8 cellular contexts compared by ENCODE assay signal in the genomic region with DNA sequence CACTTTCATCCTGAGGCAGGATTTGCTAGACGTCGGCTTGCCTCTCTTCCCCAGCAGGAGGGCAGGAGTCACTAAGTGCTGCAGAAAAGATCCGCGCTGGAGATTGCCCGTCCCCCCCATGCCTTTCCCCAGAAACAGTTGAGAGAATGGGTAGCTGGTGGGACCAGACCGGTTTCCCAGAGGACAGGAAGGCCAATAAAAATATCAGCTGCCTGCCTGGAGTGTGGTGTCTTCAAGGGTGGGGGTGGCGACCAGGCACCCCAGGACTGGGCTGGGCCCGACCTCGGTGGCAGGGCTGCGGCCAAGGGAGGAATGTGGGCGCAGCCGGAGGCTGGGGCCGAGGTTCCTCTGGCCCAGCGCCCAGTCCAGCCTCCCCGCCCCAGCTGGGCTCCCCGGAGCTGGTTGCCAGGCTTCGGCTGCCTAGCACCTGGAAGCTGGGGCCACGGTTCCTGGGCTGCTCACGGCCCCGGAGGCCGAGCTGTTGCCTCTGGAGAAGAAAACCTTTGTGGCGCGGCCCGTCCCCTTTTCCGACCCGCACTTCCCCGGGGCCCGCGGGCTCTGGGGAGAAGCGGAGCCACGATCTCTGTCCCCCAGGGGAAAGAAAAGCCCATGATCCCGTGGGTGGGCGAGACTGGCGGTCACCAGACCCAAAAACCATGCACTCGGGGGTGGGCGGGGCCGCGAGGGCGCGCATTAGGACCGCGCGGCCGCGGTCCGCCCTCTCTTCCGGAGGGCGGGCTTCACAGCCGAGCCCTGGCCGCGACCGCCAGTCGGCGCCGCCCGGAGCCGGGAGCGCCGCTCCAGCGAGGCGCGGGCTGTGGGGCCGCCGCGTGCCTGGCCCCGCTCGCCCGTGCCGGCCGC. TPM values are rescaled to one million over a fixed set of nuclear protein-coding genes. Genes with fewer than 3 reads are reported as not detected.
A peak's percentile ranks its signal among the peaks of the same experiment; 100 is the strongest.
DNase-seq lines count a peak whose midpoint lies in the region; ATAC-seq and TF ChIP-seq lines count a peak whose summit lies in the region.

A gene with protein sequence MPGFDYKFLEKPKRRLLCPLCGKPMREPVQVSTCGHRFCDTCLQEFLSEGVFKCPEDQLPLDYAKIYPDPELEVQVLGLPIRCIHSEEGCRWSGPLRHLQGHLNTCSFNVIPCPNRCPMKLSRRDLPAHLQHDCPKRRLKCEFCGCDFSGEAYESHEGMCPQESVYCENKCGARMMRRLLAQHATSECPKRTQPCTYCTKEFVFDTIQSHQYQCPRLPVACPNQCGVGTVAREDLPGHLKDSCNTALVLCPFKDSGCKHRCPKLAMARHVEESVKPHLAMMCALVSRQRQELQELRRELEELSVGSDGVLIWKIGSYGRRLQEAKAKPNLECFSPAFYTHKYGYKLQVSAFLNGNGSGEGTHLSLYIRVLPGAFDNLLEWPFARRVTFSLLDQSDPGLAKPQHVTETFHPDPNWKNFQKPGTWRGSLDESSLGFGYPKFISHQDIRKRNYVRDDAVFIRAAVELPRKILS (plus strand): TSS at position 769 of the 861 bp plus-strand sequence. CDS start 102 bp downstream, outside the sequence.

- H3K9me2 ChIP-seq in PC-9 (ENCODE audit: insufficient read depth): no peaks in the 10 kb centered on the region

- peak within 1 kb of the TSS; percentile 99 for H3K27ac ChIP-seq in IMR-90 (ENCODE audit: insufficient read depth, low read length)
- H3K27ac ChIP-seq in PC-9: peak within 1 kb of the TSS; percentile 96
- peak within 1 kb of the TSS; percentile 80 to 95 (median 90) for H3K27ac ChIP-seq in esophagus muscularis mucosa (replicated peaks in 1 of 4)
- H3K27ac ChIP-seq in muscle layer of colon (ENCODE audit: low read depth, low read length): peak within 1 kb of the TSS; percentile 91

- peak within 1 kb of the TSS; percentile 67 for H2BK120ac ChIP-seq in IMR-90 (ENCODE audit: low read depth, low read length)

- H3K27me3 ChIP-seq in IMR-90 (ENCODE audit: control insufficient read depth, insufficient read depth, low read length): no peaks in the 10 kb centered on the region
- H3K27me3 ChIP-seq in PC-9 (ENCODE audit: insufficient read depth, low read depth): no peaks in the 10 kb centered on the region
- H3K27me3 ChIP-seq in esophagus muscularis mucosa: no peaks in the 10 kb centered on the region
- H3K27me3 ChIP-seq in muscle layer of colon (ENCODE audit: control insufficient read depth in 1 of 2, insufficient read depth in 2 of 2, low read length in 2 of 2): no peaks in the 10 kb centered on the region

- intact Hi-C loops in IMR-90 (cut with micrococcal nuclease): loop anchor here (1.0 kb wide), 1 partner anchor 14 kb away; no protein-coding TSS in a partner anchor
- intact Hi-C loops in PC-9 (cut with micrococcal nuclease; ENCODE audit: unreplicated experiment): loop anchor here (1.0 kb wide), 2 partner anchors 8 to 15 kb away; a partner anchor contains a TSS
- intact Hi-C loops in esophagus muscularis mucosa (cut with DNase I): loop anchor here (2.0 kb wide), 1 partner anchor 15 kb away; a partner anchor contains a TSS

- no TSS peak for BruUV-seq in IMR-90 (replicated peaks; lab: Mats Ljungman, UMichigan)
- TSS peak; percentile 51 for BruUV-seq in PC-9 (replicated peaks; lab: Mats Ljungman, UMichigan)

- peak within 1 kb of the TSS; percentile 81 for H4K5ac ChIP-seq in IMR-90 (ENCODE audit: low read depth, low read length)

- TF ChIP-seq POLR2A in IMR-90 (IDR thresholded peaks at IDR 0.05; ENCODE audit: low read depth, low read length): peak; percentile 98
- no peak for TF ChIP-seq POLR2A in esophagus muscularis mucosa (IDR thresholded peaks at IDR 0.05; ENCODE audit: low read depth)

- H3K18ac ChIP-seq in IMR-90 (ENCODE audit: low read depth, low read length): peak within 1 kb of the TSS; percentile 62

- H3K9me1 ChIP-seq in IMR-90 (ENCODE audit: insufficient read depth, low read length): peaks cover 17% of the 10 kb centered on the region; the same call in 1 of the 2 replicates

- peak within 1 kb of the TSS; percentile 100 for H3K4me3 ChIP-seq in IMR-90 (ENCODE audit: insufficient read depth, low read depth, low read length)
- peak within 1 kb of the TSS; percentile 97 for H3K4me3 ChIP-seq in PC-9
- peak within 1 kb of the TSS; percentile 61 to 95 (median 76) for H3K4me3 ChIP-seq in esophagus muscularis mucosa
- H3K4me3 ChIP-seq in muscle layer of colon (ENCODE audit: low read depth in 1 of 2, low read length in 2 of 2): peak within 1 kb of the TSS; percentile 71 to 86

- peak within 1 kb of the TSS; percentile 96 for H2BK5ac ChIP-seq in IMR-90 (ENCODE audit: low read depth, low read length, poor library complexity, severe bottlenecking)

- H3K36me3 ChIP-seq in IMR-90 (ENCODE audit: control insufficient read depth, insufficient read depth, low read length) (peaks cover 23% of the 10 kb centered on the region), PC-9 (ENCODE audit: low read depth) (peaks cover 12% of the 10 kb centered on the region), esophagus muscularis mucosa (peaks cover 0 to 14% (median 14%) of the 10 kb centered on the region in 4 donors), muscle layer of colon (ENCODE audit: insufficient read depth, low read length) (peaks cover 5% of the 10 kb centered on the region)

- H3F3A ChIP-seq in PC-9 (ENCODE audit: insufficient read depth, low read depth): peaks cover 62% of the 10 kb centered on the region

- dilution Hi-C loops in IMR-90 (cut with HindIII; ENCODE audit: low sequenced_read_pairs, unreplicated experiment): no loop called here

- peak within 1 kb of the TSS; percentile 98 for H3K23ac ChIP-seq in IMR-90 (ENCODE audit: low read depth, low read length)

- H3K36me3 Mint-ChIP-seq in activated T-cell treated with anti-CD3 and anti-CD28 coated beads, Interleukin-2, amount 50 U/mL, for 72 hours (ENCODE audit: insufficient read depth in 2 of 2): peaks cover 4 to 18% of the 10 kb centered on the region in 2 donors

- peak within 1 kb of the TSS; percentile 98 for H3K56ac ChIP-seq in IMR-90 (ENCODE audit: extremely low read depth, insufficient read depth, low read length)

- H2AK9ac ChIP-seq in IMR-90 (replicated peaks; ENCODE audit: low read depth, low read length, poor library complexity): peak within 1 kb of the TSS; percentile 100

- peaks cover 40% of the 10 kb centered on the region for H3K79me2 ChIP-seq in PC-9 (ENCODE audit: low read depth)

- peak within 1 kb of the TSS; percentile 91 for H3K27ac Mint-ChIP-seq in activated T-cell treated with anti-CD3 and anti-CD28 coated beads, Interleukin-2, amount 50 U/mL, for 72 hours

- H3K27me3 Mint-ChIP-seq in activated T-cell treated with anti-CD3 and anti-CD28 coated beads, Interleukin-2, amount 50 U/mL, for 72 hours (ENCODE audit: low read depth): no peaks in the 10 kb centered on the region

- H3K9ac ChIP-seq in IMR-90 (ENCODE audit: low read depth, low read length) (peak within 1 kb of the TSS; percentile 99), muscle layer of colon (ENCODE audit: low read length) (peak within 1 kb of the TSS; percentile 71)

- H2AFZ ChIP-seq in IMR-90 (replicated peaks; ENCODE audit: low read length, poor library complexity): peak within 1 kb of the TSS; percentile 95
- peak within 1 kb of the TSS; percentile 79; the same call in 1 of the 2 replicates for H2AFZ ChIP-seq in PC-9

- peak within 1 kb of the TSS; percentile 83 to 97 for H4K8ac ChIP-seq in IMR-90 (ENCODE audit: low read depth in 2 of 2, low read length in 2 of 2)

- 1% methylated on average over 40 of the region's 70 CpGs; no CpG with 5 or more reads in 1 of the 2 experiments for WGBS in IMR-90 (ENCODE audit: extremely low coverage in 2 of 2, insufficient read length in 1 of 2), 2 experiments
- WGBS in esophagus muscularis mucosa: 2% methylated on average over 37 of the region's 70 CpGs

- DNase-seq in DMS 273 (lab: John Stamatoyannopoulos, UW; ENCODE audit: unreplicated experiment): peak; percentile 95
- DNase-seq in IMR-90: peak; percentile 84
- DNase-seq in PC-9: peak; percentile 94
- DNase-seq in activated T-cell treated with anti-CD3 and anti-CD28 coated beads, Interleukin-2, amount 50 U/mL, for 72 hours: peak; percentile 84 to 86
- no peak for DNase-seq in esophagus muscularis mucosa (ENCODE audit: extremely low spot score)
- DNase-seq in stimulated activated naive CD4-positive, alpha-beta T cell (lab: John Stamatoyannopoulos, UW): peak; percentile 42 to 83 (median 70)

- peak within 1 kb of the TSS; percentile 97 for H2AK5ac ChIP-seq in IMR-90 (ENCODE audit: low read depth, low read length)

- H3K4me1 Mint-ChIP-seq in activated T-cell treated with anti-CD3 and anti-CD28 coated beads, Interleukin-2, amount 50 U/mL, for 72 hours (ENCODE audit: low read depth): peaks cover 77% of the 10 kb centered on the region

- H3K9me3 ChIP-seq in IMR-90 (ENCODE audit: control insufficient read depth, insufficient read depth, low read length) (no peaks in the 10 kb centered on the region), PC-9 (ENCODE audit: insufficient read depth, low read depth) (no peaks in the 10 kb centered on the region; the same call in 1 of the 2 replicates), esophagus muscularis mucosa (no peaks in the 10 kb centered on the region), muscle layer of colon (ENCODE audit: low read length) (no peaks in the 10 kb centered on the region)

- peak within 1 kb of the TSS; percentile 96 for H3K4ac ChIP-seq in IMR-90 (ENCODE audit: low read depth, low read length)

- no peak for TF ChIP-seq EP300 in esophagus muscularis mucosa (IDR thresholded peaks at IDR 0.05)

- peak within 1 kb of the TSS; percentile 96 for H3K14ac ChIP-seq in IMR-90 (replicated peaks; ENCODE audit: low read depth, low read length)

- TF ChIP-seq RAD21 in IMR-90 (IDR thresholded peaks at IDR 0.05; ENCODE audit: low read length): peak; percentile 20; the same call in 1 of the 2 replicates

- H4K20me1 ChIP-seq in IMR-90 (ENCODE audit: insufficient read depth, low read length) (peaks cover 44% of the 10 kb centered on the region), PC-9 (ENCODE audit: insufficient read depth) (peaks cover 14% of the 10 kb centered on the region; the same call in 1 of the 2 replicates)

- TF ChIP-seq CTCF in IMR-90 (conservative IDR thresholded peaks at IDR 0.05; ENCODE audit: low read depth, low read length): peak; percentile 39
- peak; percentile 3; the same call in 1 of the 2 replicates for TF ChIP-seq CTCF in PC-9 (conservative IDR thresholded peaks at IDR 0.05)
- TF ChIP-seq CTCF in esophagus muscularis mucosa (IDR thresholded peaks at IDR 0.05): peak in 2 of 3 experiments; percentile 35 to 57

- peaks cover 0 to 1% of the 10 kb centered on the region in 2 donors for H3K9me3 Mint-ChIP-seq in activated T-cell treated with anti-CD3 and anti-CD28 coated beads, Interleukin-2, amount 50 U/mL, for 72 hours

- POLR2A ChIA-PET in IMR-90 (lab: Charles Lee; ENCODE audit: unreplicated experiment): interaction anchor here (0.6 to 1.4 kb wide), 3 partner anchors 15 to 267 kb away, joined by 3 read pairs; a partner anchor contains a TSS
- POLR2A ChIA-PET in PC-9 (lab: Charles Lee; ENCODE audit: unreplicated experiment): interaction anchor here (0.5 to 1.4 kb wide), 8 partner anchors 11 to 165 kb away, joined by 3 to 75 read pairs (median 6); a partner anchor contains a TSS

- peak within 1 kb of the TSS; percentile 91 for H4K91ac ChIP-seq in IMR-90 (ENCODE audit: insufficient read depth, low read depth, low read length)

- H3K4me3 Mint-ChIP-seq in activated T-cell treated with anti-CD3 and anti-CD28 coated beads, Interleukin-2, amount 50 U/mL, for 72 hours: peak within 1 kb of the TSS; percentile 93

- CTCF ChIA-PET in IMR-90 (lab: Yijun Ruan, JAX) (interaction anchor here (1.1 to 3.5 kb wide), 2 partner anchors 9 to 16 kb away, joined by 4 to 40 read pairs; a partner anchor contains a TSS), PC-9 (lab: Charles Lee) (interaction anchor here (0.5 to 2.2 kb wide), 4 partner anchors 8 to 206 kb away, joined by 3 to 28 read pairs (median 4); a partner anchor contains a TSS)

- ATAC-seq in GM21515 (IDR thresholded peaks at IDR 0.05; ENCODE audit: unreplicated experiment): peak; percentile 49
- ATAC-seq in IMR-90 (ENCODE audit: low read depth): peak; percentile 79
- peak; percentile 87 to 90 for ATAC-seq in activated T-cell treated with anti-CD3 and anti-CD28 coated beads, Interleukin-2, amount 50 U/mL, for 72 hours (replicated peaks in 1 of 2)

- H3K4me1 ChIP-seq in IMR-90 (ENCODE audit: control insufficient read depth, insufficient read depth, low read length) (peaks cover 16% of the 10 kb centered on the region), PC-9 (replicated peaks; ENCODE audit: insufficient read depth) (peaks cover 42% of the 10 kb centered on the region), esophagus muscularis mucosa (peaks cover 37 to 49% (median 47%) of the 10 kb centered on the region in 4 donors), muscle layer of colon (ENCODE audit: insufficient read depth, low read length) (peaks cover 28% of the 10 kb centered on the region)

- peaks cover 3 to 42% of the 10 kb centered on the region in 2 experiments; a peak in 3 of 4 replicates for H3K79me1 ChIP-seq in IMR-90 (ENCODE audit: low read depth in 1 of 2, low read length in 2 of 2)

- in situ Hi-C loops in IMR-90 (cut with MboI; ENCODE audit: low sequenced_read_pairs): no loop called here

- peak within 1 kb of the TSS; percentile 84; the same call in 2 of the 3 replicates for H2BK15ac ChIP-seq in IMR-90 (ENCODE audit: low read depth, low read length)

- H3K4me2 ChIP-seq in IMR-90 (ENCODE audit: low read depth, low read length) (peak within 1 kb of the TSS; percentile 92), PC-9 (peak within 1 kb of the TSS; percentile 90)

- H2BK20ac ChIP-seq in IMR-90 (ENCODE audit: low read depth, low read length): peak within 1 kb of the TSS; percentile 53; the same call in 1 of the 2 replicates

RNA-seq across cellular contexts. Expression of the gene that starts here (rescaled TPM):
- total RNA-seq in IMR-90 (2012; rRNA removed): 27.5 and 36.9 TPM in 2 replicates
- polyA plus RNA-seq in IMR-90 (2012; rRNA removed): 63.2 and 75.6 TPM in 2 replicates
- polyA plus RNA-seq in IMR-90 (2012; cell fraction: cytosol; rRNA removed): 51.5 and 75.6 TPM in 2 replicates
- polyA plus RNA-seq in IMR-90 (2012; cell fraction: nucleus; rRNA removed; ENCODE audit: low replicate concordance): 310 and 764 TPM in 2 replicates
- total RNA-seq in PC-9 (2021): 159 and 169 TPM in 2 replicates
- total RNA-seq in activated T-cell treated with anti-CD3 and anti-CD28 coated beads, Interleukin-2, amount 50 U/mL, for 72 hours: 100 to 1,000 TPM; 108 to 145 TPM
- 10 to 100 TPM in 2 of 4 donors, 1 to 10 TPM in 2; 4.6 to 12.6 (median 10.6) TPM for total RNA-seq in esophagus muscularis mucosa
